In genomic region chr17:48871551-48872351, GRCh38 we compare ENCODE assay signal across 16 cellular contexts. TPM values are rescaled to one million over a fixed set of nuclear protein-coding genes. Genes with fewer than 3 reads are reported as not detected.
DNase-seq lines count a peak whose midpoint lies in the region; ATAC-seq, FAIRE-seq and TF ChIP-seq lines count a peak whose summit lies in the region.
"Had no signal": no experiment of that assay in that cellular context is flagged by ENCODE, and none has a peak within 500 bp of the region (broad histone marks: within the 10 kb centered on the region; RNA-seq: fewer than 3 reads in every experiment).

No MANE protein-coding gene starts in this region.

- H4K20me1 ChIP-seq in H1 (replicated peaks in 1 of 2; ENCODE audit: control insufficient read depth in 1 of 2, insufficient read depth in 2 of 2, low read length in 2 of 2) = no peaks in the 10 kb centered on the region

- H3K4me3 ChIP-seq in H1 (ENCODE audit: extremely low read depth in 1 of 4, insufficient read depth in 2 of 4, low read depth in 3 of 4, low read length in 4 of 4) (no peak overlapping the region), lower lobe of right lung (no peak overlapping the region), uterus (no peak overlapping the region)
- H3K4me3 ChIP-seq: ascending aorta had no signal

- H3K9me3 ChIP-seq in H1 (ENCODE audit: insufficient read depth in 2 of 2, low read depth in 1 of 2, low read length in 1 of 2) (no peaks in the 10 kb centered on the region), lower lobe of right lung (no peaks in the 10 kb centered on the region), uterus (no peaks in the 10 kb centered on the region)
- H3K9me3 ChIP-seq: ascending aorta had no signal

- H4K8ac ChIP-seq in H1 (ENCODE audit: extremely low read depth, insufficient read depth, low read length) = no peak overlapping the region

- peak overlapping the region; percentile 91 for H4K91ac ChIP-seq in H1 (replicated peaks; ENCODE audit: insufficient read length, low read length)

- H2AFZ ChIP-seq in H1 (ENCODE audit: low read length) = no peak overlapping the region

- H3K23me2 ChIP-seq in H1 (ENCODE audit: low read depth, low read length) = no peaks in the 10 kb centered on the region

- H3K4me1 Mint-ChIP-seq in activated naive CD8-positive, alpha-beta T cell (ENCODE audit: low read depth) = no peaks in the 10 kb centered on the region
- no peaks in the 10 kb centered on the region for H3K4me1 Mint-ChIP-seq in activated naive CD8-positive, alpha-beta T cell treated with anti-CD3 and anti-CD28 coated beads, Interleukin-2, amount 50 U/mL, for 24 hours

- peak overlapping the region; percentile 53 for H3K14ac ChIP-seq in H1 (ENCODE audit: insufficient read length)

- no peak overlapping the region for H3K4me3 Mint-ChIP-seq in activated naive CD8-positive, alpha-beta T cell
- H3K4me3 Mint-ChIP-seq in activated naive CD8-positive, alpha-beta T cell treated with anti-CD3 and anti-CD28 coated beads, Interleukin-2, amount 50 U/mL, for 24 hours = no peak overlapping the region
- H3K4me3 Mint-ChIP-seq: activated CD4-positive, alpha-beta memory T cell treated with anti-CD3 and anti-CD28 coated beads for 36 hours had no signal

- H3K27ac ChIP-seq in H1 (ENCODE audit: low read depth, low read length) (no peak overlapping the region), lower lobe of right lung (peak overlapping the region; percentile 59), uterus (peak overlapping the region; percentile 56 to 66)
- H3K27ac ChIP-seq: epithelial cell of prostate had no signal

- H2BK12ac ChIP-seq in H1 (ENCODE audit: low read depth, low read length) = no peak overlapping the region

- no peak overlapping the region for H3K56ac ChIP-seq in H1 (replicated peaks; ENCODE audit: insufficient read length, low read depth, low read length)

- no peak overlapping the region for H2BK20ac ChIP-seq in H1 (ENCODE audit: low read length)

- TF ChIP-seq CTCF in H1 (IDR thresholded peaks at IDR 0.05; ENCODE audit: control extremely low read depth in 1 of 3, insufficient read depth in 1 of 3, low read depth in 1 of 3, low read length in 3 of 3) = no peak
- TF ChIP-seq CTCF in lower lobe of right lung (IDR thresholded peaks at IDR 0.05) = no peak
- no peak for TF ChIP-seq CTCF in uterus (IDR thresholded peaks at IDR 0.05)

- no peak for TF ChIP-seq RAD21 in H1 (IDR thresholded peaks at IDR 0.05 in 1 of 2, conservative IDR thresholded peaks at IDR 0.05 in 1 of 2; ENCODE audit: low read depth in 2 of 2, low read length in 2 of 2)

- H3K27me3 Mint-ChIP-seq in activated naive CD8-positive, alpha-beta T cell = no peaks in the 10 kb centered on the region
- no peaks in the 10 kb centered on the region for H3K27me3 Mint-ChIP-seq in activated naive CD8-positive, alpha-beta T cell treated with anti-CD3 and anti-CD28 coated beads, Interleukin-2, amount 50 U/mL, for 24 hours
- H3K27me3 Mint-ChIP-seq: activated CD4-positive, alpha-beta memory T cell treated with anti-CD3 and anti-CD28 coated beads for 36 hours had no signal

- POLR2A ChIA-PET in H1 (lab: Charles Lee; ENCODE audit: partially characterized antibody) = interaction anchor here (0.6 kb wide), 1 partner anchor 183 kb away, joined by 4 read pairs; no protein-coding TSS in a partner anchor

- H3K23ac ChIP-seq in H1 (ENCODE audit: insufficient read length) = no peak overlapping the region

- TF ChIP-seq EP300 in H1 (IDR thresholded peaks at IDR 0.05; ENCODE audit: borderline replicate concordance in 1 of 2, low read depth in 2 of 2, low read length in 2 of 2) = no peak

- H3K36me3 ChIP-seq in H1 (ENCODE audit: control insufficient read depth in 2 of 4, insufficient read depth in 4 of 4, low read length in 3 of 4) = no peaks in the 10 kb centered on the region
- H3K36me3 ChIP-seq in lower lobe of right lung = no peaks in the 10 kb centered on the region
- no peaks in the 10 kb centered on the region for H3K36me3 ChIP-seq in uterus
- H3K36me3 ChIP-seq: ascending aorta had no signal

- peak overlapping the region; percentile 69 for H3K4ac ChIP-seq in H1 (replicated peaks; ENCODE audit: insufficient read length, low read depth, low read length)

- no peak overlapping the region for H3K4me2 ChIP-seq in H1 (ENCODE audit: insufficient read depth in 1 of 2, low read depth in 2 of 2, low read length in 2 of 2)

- CTCF ChIA-PET in H1 (lab: Charles Lee; ENCODE audit: partially characterized antibody) = interaction anchor here (0.7 to 88.5 kb wide), 4 partner anchors 7 to 200 kb away, joined by 3 to 2590 read pairs (median 1298); partner anchors contain the start of genes ATP5MC1, CALCOCO2 and TTLL6

- H3K9ac ChIP-seq in H1 (replicated peaks in 1 of 4; ENCODE audit: extremely low read depth in 1 of 4, low read depth in 3 of 4, low read length in 3 of 4) = no peak overlapping the region

- ATAC-seq in activated naive CD8-positive, alpha-beta T cell treated with anti-CD3 and anti-CD28 coated beads, Interleukin-2, amount 50 U/mL, for 24 hours = no peak
- ATAC-seq in lower lobe of right lung = peak; percentile 70 to 81
- ATAC-seq in HG03378 (IDR thresholded peaks at IDR 0.05; ENCODE audit: unreplicated experiment) = no peak

- TF ChIP-seq POLR2A in H1 (IDR thresholded peaks at IDR 0.05; ENCODE audit: control extremely low read depth in 1 of 2, low read depth in 2 of 2, low read length in 2 of 2) (no peak), uterus (IDR thresholded peaks at IDR 0.05) (no peak)

- WGBS in H1 (ENCODE audit: extremely low coverage in 1 of 2, insufficient coverage in 1 of 2, insufficient read length in 1 of 2, insufficient replicate concordance in 2 of 2, low coverage in 1 of 2, low lambda C conversion rate in 2 of 2, missing lambda C conversion rate in 1 of 2), 2 experiments = 90% methylated on average over 11 of the region's 11 CpGs; no CpG with 5 or more reads in 1 of the 2 experiments

- H3K4me1 ChIP-seq in H1 (replicated peaks in 1 of 4; ENCODE audit: control insufficient read depth in 3 of 4, insufficient read depth in 4 of 4, low read length in 3 of 4) = no peaks in the 10 kb centered on the region
- peaks cover 29% of the 10 kb centered on the region for H3K4me1 ChIP-seq in lower lobe of right lung
- H3K4me1 ChIP-seq in uterus = peaks cover 0 to 5% of the 10 kb centered on the region in 2 donors
- H3K4me1 ChIP-seq: ascending aorta had no signal

- no peak for DNase-seq in activated naive CD8-positive, alpha-beta T cell treated with anti-CD3 and anti-CD28 coated beads, Interleukin-2, amount 50 U/mL, for 24 hours
- DNase-seq in H1 (ENCODE audit: low read depth in 1 of 2, low spot score in 2 of 2) (no peak), lower lobe of right lung (no peak), uterus (peak; percentile 35 to 57), head of caudate nucleus (no peak), NCI-H187 treated with DMSO at 0.1 percent for 48 hours (lab: John Stamatoyannopoulos, UW) (no peak)
- DNase-seq: activated CD4-positive, alpha-beta memory T cell treated with anti-CD3 and anti-CD28 coated beads for 36 hours; GOT3; Karpas-422; kidney; NCI-H446 treated with DMSO at 0.1 percent for 48 hours had no signal

- no peaks in the 10 kb centered on the region; the same call in 1 of the 2 replicates for H3K79me1 ChIP-seq in H1 (ENCODE audit: low read depth, low read length)

- no peak overlapping the region for H2BK120ac ChIP-seq in H1 (replicated peaks; ENCODE audit: low read depth, low read length)

- H3K36me3 Mint-ChIP-seq in activated naive CD8-positive, alpha-beta T cell = no peaks in the 10 kb centered on the region
- H3K36me3 Mint-ChIP-seq in activated naive CD8-positive, alpha-beta T cell treated with anti-CD3 and anti-CD28 coated beads, Interleukin-2, amount 50 U/mL, for 24 hours (ENCODE audit: low read depth) = no peaks in the 10 kb centered on the region
- H3K36me3 Mint-ChIP-seq: activated CD4-positive, alpha-beta memory T cell treated with anti-CD3 and anti-CD28 coated beads for 36 hours had no signal

- H2BK5ac ChIP-seq in H1 (ENCODE audit: low read depth, low read length) = no peak overlapping the region

- H2BK15ac ChIP-seq in H1 (ENCODE audit: low read length) = no peak overlapping the region

- no peaks in the 10 kb centered on the region for H3K9me3 Mint-ChIP-seq in activated naive CD8-positive, alpha-beta T cell (ENCODE audit: low read depth)
- no peaks in the 10 kb centered on the region for H3K9me3 Mint-ChIP-seq in activated naive CD8-positive, alpha-beta T cell treated with anti-CD3 and anti-CD28 coated beads, Interleukin-2, amount 50 U/mL, for 24 hours
- H3K9me3 Mint-ChIP-seq: activated CD4-positive, alpha-beta memory T cell treated with anti-CD3 and anti-CD28 coated beads for 36 hours had no signal

- H3K18ac ChIP-seq in H1 (ENCODE audit: extremely low read depth, low read length) = 0 out of 2 replicates have a peak overlapping the region, but pooled peaks have one; percentile 24

- no peaks in the 10 kb centered on the region for H3K79me2 ChIP-seq in H1 (ENCODE audit: control insufficient read depth in 1 of 2, insufficient read depth in 2 of 2, low read length in 2 of 2)

- peak overlapping the region; percentile 17 for H3K27ac Mint-ChIP-seq in activated naive CD8-positive, alpha-beta T cell
- no peak overlapping the region for H3K27ac Mint-ChIP-seq in activated naive CD8-positive, alpha-beta T cell treated with anti-CD3 and anti-CD28 coated beads, Interleukin-2, amount 50 U/mL, for 24 hours
- H3K27ac Mint-ChIP-seq: activated CD4-positive, alpha-beta memory T cell treated with anti-CD3 and anti-CD28 coated beads for 36 hours had no signal

- no peak overlapping the region for H4K5ac ChIP-seq in H1 (ENCODE audit: insufficient read length, low read depth, low read length)

- H3K27me3 ChIP-seq in H1 (replicated peaks in 1 of 4; ENCODE audit: control insufficient read depth in 3 of 4, extremely low read depth in 1 of 4, insufficient read depth in 3 of 4, low read length in 3 of 4) = no peaks in the 10 kb centered on the region
- H3K27me3 ChIP-seq in lower lobe of right lung (ENCODE audit: low read depth) = no peaks in the 10 kb centered on the region
- no peaks in the 10 kb centered on the region for H3K27me3 ChIP-seq in uterus
- H3K27me3 ChIP-seq: ascending aorta had no signal

- intact Hi-C loops in lower lobe of right lung (cut with DNase I) (no loop called here), uterus (cut with DNase I; ENCODE audit: low total_unique reads) (no loop called here), head of caudate nucleus (cut with DNase I) (no loop called here)

- no peak overlapping the region for H2AK5ac ChIP-seq in H1 (ENCODE audit: low read depth, low read length)

- FAIRE-seq in H1 (lab: Jason Lieb, UNC) = no peak
- FAIRE-seq: G401.6, kidney had no signal

RNA-seq across cellular contexts. Expression of gene ATP5MC1, which starts 20.8 kb away (rescaled TPM):
- total RNA-seq in H1 (2021; fragmentation: NEBNext Ultra II Directional; extraction: Animal tissue kit (Norgen Biotek cat#: 25700)) = 117 and 129 TPM in 2 replicates
- polyA plus RNA-seq in H1 (2011; rRNA removed) = 629 and 1,042 TPM in 2 replicates
- 426 TPM for polyA plus RNA-seq in H1 (2011; cell fraction: cytosol; rRNA removed)
- 307 TPM for polyA plus RNA-seq in H1 (2011; cell fraction: nucleus; rRNA removed)
- polyA plus RNA-seq in H1 (2012, experiment 1 of 2) = 227 to 317 TPM (median 267 TPM) in 4 replicates
- polyA plus RNA-seq in H1 (2012, experiment 2 of 2) = 355 TPM
- 278 TPM for polyA plus RNA-seq in H1 (2013, experiment 1 of 2)
- 273 TPM for polyA plus RNA-seq in H1 (2013, experiment 2 of 2)
- polyA minus RNA-seq in H1 (2011; rRNA and poly(A)+ RNA removed) = 73.1 and 99.2 TPM in 2 replicates
- polyA minus RNA-seq in H1 (2011; cell fraction: cytosol; rRNA and poly(A)+ RNA removed) = 28.3 TPM
- 62.3 TPM for polyA minus RNA-seq in H1 (2011; cell fraction: nucleus; rRNA and poly(A)+ RNA removed)
- total RNA-seq in lower lobe of right lung (42.6 TPM), uterus (10 to 100 TPM; 12.8 to 45.9 (median 23.8) TPM)

RNA-seq across cellular contexts. Expression of gene UBE2Z, which starts 36.5 kb away (rescaled TPM):
- 75.3 and 75.9 TPM in 2 replicates for total RNA-seq in H1 (2021; fragmentation: NEBNext Ultra II Directional; extraction: Animal tissue kit (Norgen Biotek cat#: 25700))
- polyA plus RNA-seq in H1 (2011; rRNA removed) = 73.4 and 76.4 TPM in 2 replicates
- 82.1 TPM for polyA plus RNA-seq in H1 (2011; cell fraction: cytosol; rRNA removed)
- polyA plus RNA-seq in H1 (2011; cell fraction: nucleus; rRNA removed) = 74.8 TPM
- 58.5 to 64.1 TPM (median 60.6 TPM) in 4 replicates for polyA plus RNA-seq in H1 (2012, experiment 1 of 2)
- polyA plus RNA-seq in H1 (2012, experiment 2 of 2) = 68.7 TPM
- 49.0 TPM for polyA plus RNA-seq in H1 (2013, experiment 1 of 2)
- 48.4 TPM for polyA plus RNA-seq in H1 (2013, experiment 2 of 2)
- 94.4 and 101 TPM in 2 replicates for polyA minus RNA-seq in H1 (2011; rRNA and poly(A)+ RNA removed)
- polyA minus RNA-seq in H1 (2011; cell fraction: cytosol; rRNA and poly(A)+ RNA removed) = 47.7 TPM
- polyA minus RNA-seq in H1 (2011; cell fraction: nucleus; rRNA and poly(A)+ RNA removed) = 63.5 TPM
- total RNA-seq in lower lobe of right lung (65.0 TPM), uterus (10 to 100 TPM; 25.0 to 77.9 (median 59.4) TPM)

RNA-seq across cellular contexts. Expression of gene CALCOCO2, which starts 40.9 kb away (rescaled TPM):
- 27.7 and 31.8 TPM in 2 replicates for total RNA-seq in H1 (2021; fragmentation: NEBNext Ultra II Directional; extraction: Animal tissue kit (Norgen Biotek cat#: 25700))
- polyA plus RNA-seq in H1 (2011; rRNA removed) = 9.5 and 12.1 TPM in 2 replicates
- 15.2 TPM for polyA plus RNA-seq in H1 (2011; cell fraction: cytosol; rRNA removed)
- polyA plus RNA-seq in H1 (2011; cell fraction: nucleus; rRNA removed) = 25.9 TPM
- 21.1 to 45.2 TPM (median 25.7 TPM) in 4 replicates for polyA plus RNA-seq in H1 (2012, experiment 1 of 2)
- polyA plus RNA-seq in H1 (2012, experiment 2 of 2) = 1.4 TPM
- polyA plus RNA-seq in H1 (2013, experiment 1 of 2) = 16.6 TPM
- polyA plus RNA-seq in H1 (2013, experiment 2 of 2) = 16.6 TPM
- 50.5 and 67.3 TPM in 2 replicates for polyA minus RNA-seq in H1 (2011; rRNA and poly(A)+ RNA removed)
- polyA minus RNA-seq in H1 (2011; cell fraction: cytosol; rRNA and poly(A)+ RNA removed) = 18.8 TPM
- polyA minus RNA-seq in H1 (2011; cell fraction: nucleus; rRNA and poly(A)+ RNA removed) = 23.1 TPM
- total RNA-seq in lower lobe of right lung (174 TPM), uterus (100 to 1,000 TPM in 2 of 4 donors, 10 to 100 TPM in 2; 40.9 to 318 (median 118) TPM)

RNA-seq across cellular contexts. Expression of gene TTLL6, which starts 54.7 kb away (rescaled TPM):
- total RNA-seq in H1 (2021; fragmentation: NEBNext Ultra II Directional; extraction: Animal tissue kit (Norgen Biotek cat#: 25700)) = 2.6 and 2.7 TPM in 2 replicates
- 4.3 and 5.0 TPM in 2 replicates for polyA plus RNA-seq in H1 (2011; rRNA removed)
- polyA plus RNA-seq in H1 (2011; cell fraction: cytosol; rRNA removed) = 7.3 TPM
- 11.8 TPM for polyA plus RNA-seq in H1 (2011; cell fraction: nucleus; rRNA removed)
- 2.3 to 4.3 TPM (median 3.5 TPM) in 4 replicates for polyA plus RNA-seq in H1 (2012, experiment 1 of 2)
- 0.58 TPM for polyA plus RNA-seq in H1 (2012, experiment 2 of 2)
- 2.8 TPM for polyA plus RNA-seq in H1 (2013, experiment 1 of 2)
- 1.8 TPM for polyA plus RNA-seq in H1 (2013, experiment 2 of 2)
- polyA minus RNA-seq in H1 (2011; rRNA and poly(A)+ RNA removed) = 4.7 and 5.0 TPM in 2 replicates
- polyA minus RNA-seq in H1 (2011; cell fraction: cytosol; rRNA and poly(A)+ RNA removed) = 1.9 TPM
- 7.1 TPM for polyA minus RNA-seq in H1 (2011; cell fraction: nucleus; rRNA and poly(A)+ RNA removed)
- total RNA-seq in lower lobe of right lung = 2.7 TPM
- under 1 TPM in 2 of 4 donors, not detected in 2; 0.41 to 0.91 TPM for total RNA-seq in uterus
- total RNA-seq: activated CD4-positive, alpha-beta memory T cell treated with anti-CD3 and anti-CD28 coated beads for 36 hours; ascending aorta had no signal

Comparison
In these comparisons a context has a peak if more than half of its experiments do, and no peak if none do; other contexts are left out.
1. ATAC-seq: peak in lower lobe of right lung (2 of 2); none in activated naive CD8-positive, alpha-beta T cell treated with anti-CD3 and anti-CD28 coated beads, Interleukin-2, amount 50 U/mL, for 24 hours (single experiment) and HG03378 (single experiment).
2. DNase-seq: peak in uterus (2 of 2); none in activated naive CD8-positive, alpha-beta T cell treated with anti-CD3 and anti-CD28 coated beads, Interleukin-2, amount 50 U/mL, for 24 hours (single experiment), H1 (0 of 2), lower lobe of right lung (single experiment), head of caudate nucleus (0 of 42) and NCI-H187 treated with DMSO at 0.1 percent for 48 hours (single experiment).